ENCODE assay signal across 7 cellular contexts in the genomic region with DNA sequence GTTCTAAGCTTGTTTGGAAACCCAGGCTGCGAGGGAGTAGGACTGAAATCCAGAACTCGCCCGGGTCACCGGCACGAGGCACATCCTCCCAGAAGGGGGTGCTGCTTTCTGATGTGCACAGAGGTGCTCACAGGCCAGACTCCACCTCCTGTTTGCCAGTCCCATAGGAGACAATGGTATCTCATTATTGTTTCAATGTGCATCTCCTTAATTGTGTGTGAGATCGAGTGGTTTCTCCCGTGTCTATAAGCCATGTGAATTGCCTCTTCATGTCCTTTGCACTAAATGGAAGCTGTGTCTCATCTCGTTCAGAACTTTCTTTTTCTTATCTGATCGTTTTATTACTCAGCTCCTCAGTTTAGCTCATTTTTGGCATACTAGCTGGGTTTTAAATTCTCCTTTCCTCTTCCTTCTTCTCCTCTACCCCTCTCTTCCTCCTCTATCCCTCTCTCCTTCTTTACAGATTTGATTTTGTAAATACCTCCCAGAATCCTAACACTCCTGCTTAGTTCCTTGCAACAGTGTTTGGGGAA.
A peak's percentile ranks its signal among the peaks of the same experiment; 100 is the strongest.
DNase-seq lines count a peak whose midpoint lies in the region; ATAC-seq and TF ChIP-seq lines count a peak whose summit lies in the region.

No MANE protein-coding gene starts in this region.

- ATAC-seq in HG03108 (IDR thresholded peaks at IDR 0.05; ENCODE audit: unreplicated experiment), result peak; percentile 86
- no peak for ATAC-seq in GM21723 (IDR thresholded peaks at IDR 0.05; ENCODE audit: unreplicated experiment)

- peak; percentile 53 for DNase-seq in RKO (ENCODE audit: low spot score)
- peak; percentile 39 to 48 for DNase-seq in activated T-helper 1 cell treated with anti-CD3 and anti-CD28 coated beads, Interleukin-2, amount 50 U/mL, for 16 hours (ENCODE audit: low read depth in 1 of 2, low spot score in 1 of 2)
- DNase-seq in globus pallidus (ENCODE audit: low spot score), result peak; percentile 55

- H3K4me1 ChIP-seq in rectal smooth muscle tissue (ENCODE audit: control insufficient read depth, insufficient read depth, low read length), result no peaks in the 10 kb centered on the region

- TF ChIP-seq CTCF in GM12874 (IDR thresholded peaks at IDR 0.05; ENCODE audit: insufficient read depth, low read depth, low read length), result peak; percentile 83

- no peaks in the 10 kb centered on the region for H3K27me3 ChIP-seq in rectal smooth muscle tissue (ENCODE audit: control insufficient read depth, insufficient read depth, low read length)

- H3K36me3 ChIP-seq in rectal smooth muscle tissue (ENCODE audit: control insufficient read depth, insufficient read depth, low read length), result no peaks in the 10 kb centered on the region

- H3K27ac ChIP-seq in rectal smooth muscle tissue (ENCODE audit: low read depth, low read length), result no peak overlapping the region

- peak overlapping the region; percentile 16 for H3K4me3 ChIP-seq in rectal smooth muscle tissue (ENCODE audit: low read length)

- no peak overlapping the region for H3K9ac ChIP-seq in rectal smooth muscle tissue (ENCODE audit: low read length)
